21 cellular contexts compared by ENCODE assay signal in genomic region chr4:30436394-30436793, GRCh38.
DNase-seq lines count a peak whose midpoint lies in the region; ATAC-seq and TF ChIP-seq lines count a peak whose summit lies in the region.
"Had no signal": no experiment of that assay in that cellular context is flagged by ENCODE, and none has a peak within 500 bp of the region (broad histone marks: within the 10 kb centered on the region; RNA-seq: fewer than 3 reads in every experiment).

No MANE protein-coding gene starts in this region.

- CTCF ChIA-PET in SK-N-SH (lab: Yijun Ruan, JAX) = no interaction called here

- no peak for TF ChIP-seq CTCF in neural cell (IDR thresholded peaks at IDR 0.05; ENCODE audit: poor library complexity, severe bottlenecking)
- no peak for TF ChIP-seq CTCF in SK-N-SH (IDR thresholded peaks at IDR 0.05)

- H3K27me3 ChIP-seq in neural cell (ENCODE audit: insufficient read depth, low read depth, low read length) = no peaks in the 10 kb centered on the region
- H3K27me3 ChIP-seq in SK-N-SH (ENCODE audit: insufficient read depth) = no peaks in the 10 kb centered on the region
- H3K27me3 ChIP-seq: BE2C, BLaER1 had no signal

- no peaks in the 10 kb centered on the region for H3K36me3 ChIP-seq in neural cell (ENCODE audit: insufficient read depth, low read length)
- no peaks in the 10 kb centered on the region for H3K36me3 ChIP-seq in SK-N-SH (replicated peaks in 1 of 2; ENCODE audit: control insufficient read depth in 1 of 2, insufficient read depth in 2 of 2, low read length in 1 of 2)
- H3K36me3 ChIP-seq: BE2C, BLaER1 had no signal

- no peaks in the 10 kb centered on the region for H3K4me1 ChIP-seq in SK-N-SH (ENCODE audit: control insufficient read depth in 1 of 2, insufficient read depth in 2 of 2, low read depth in 1 of 2, low read length in 1 of 2)
- H3K4me1 ChIP-seq: BE2C, BLaER1 had no signal

- H3K79me2 ChIP-seq in neural cell (replicated peaks; ENCODE audit: insufficient read depth, low read length) (no peaks in the 10 kb centered on the region), SK-N-SH (ENCODE audit: insufficient read depth) (no peaks in the 10 kb centered on the region)

- H3K4me3 ChIP-seq in neural cell (ENCODE audit: low read length) (peak overlapping the region; percentile 3), SK-N-SH (ENCODE audit: low read depth in 2 of 2, low read length in 1 of 2) (no peak overlapping the region)
- H3K4me3 ChIP-seq: BLaER1, GM12878 had no signal

- DNase-seq in NCI-H146 (lab: John Stamatoyannopoulos, UW) (peak; percentile 24), NCI-H146 treated with DMSO at 0.1 percent for 48 hours (lab: John Stamatoyannopoulos, UW; ENCODE audit: unreplicated experiment) (peak; percentile 42), Right ventricle myocardium superior (no peak), SK-N-SH (no peak)
- DNase-seq: 8988T; ACHN; BE2C; C1 segment of cervical spinal cord; CD4-positive, alpha-beta memory T cell; CD4-positive, CD25-positive, alpha-beta regulatory T cell; CD8-positive, alpha-beta memory T cell; COR-L47; DMS 273 treated with DMSO at 0.1 percent for 48 hours; DMS153; DMS79; DND-41; EL; GDM1 had no signal

- 0% methylated on average over 1 of the region's 1 CpG for WGBS in SK-N-SH (ENCODE audit: low lambda C conversion rate)

- no peak overlapping the region for H2AFZ ChIP-seq in neural cell (ENCODE audit: low read depth, low read length)
- H2AFZ ChIP-seq in SK-N-SH (ENCODE audit: low read depth) = no peak overlapping the region

- TF ChIP-seq RAD21 in neural cell (conservative IDR thresholded peaks at IDR 0.05) = no peak
- no peak for TF ChIP-seq RAD21 in SK-N-SH (IDR thresholded peaks at IDR 0.05; ENCODE audit: low read length)

- H3K9ac ChIP-seq in neural cell (ENCODE audit: low read length) (no peak overlapping the region), SK-N-SH (no peak overlapping the region)
- H3K9ac ChIP-seq: BLaER1 had no signal

- intact Hi-C loops in Right ventricle myocardium superior (cut with DNase I) = no loop called here

- H3K9me2 ChIP-seq in neural cell (ENCODE audit: insufficient read depth, low read length) (no peaks in the 10 kb centered on the region), SK-N-SH (no peaks in the 10 kb centered on the region; the same call in 1 of the 2 replicates)

- H3F3A ChIP-seq in neural cell (ENCODE audit: insufficient read depth, low read length, poor library complexity, severe bottlenecking) (peaks cover 4% of the 10 kb centered on the region), SK-N-SH (replicated peaks; ENCODE audit: insufficient read depth) (no peaks in the 10 kb centered on the region)

- H4K20me1 ChIP-seq in neural cell (ENCODE audit: insufficient read depth) (no peaks in the 10 kb centered on the region), SK-N-SH (ENCODE audit: insufficient read depth) (no peaks in the 10 kb centered on the region)
- H4K20me1 ChIP-seq: BLaER1 had no signal

- H3K4me2 ChIP-seq in neural cell (ENCODE audit: low read length) (no peak overlapping the region), SK-N-SH (no peak overlapping the region)
- H3K4me2 ChIP-seq: BLaER1 had no signal

- ATAC-seq in Right ventricle myocardium superior (ENCODE audit: poor library complexity) = no peak
- ATAC-seq: GM12878 had no signal

- peak; percentile 64 for TF ChIP-seq EP300 in neural cell (conservative IDR thresholded peaks at IDR 0.05; ENCODE audit: poor library complexity, severe bottlenecking)
- TF ChIP-seq EP300 in SK-N-SH (IDR thresholded peaks at IDR 0.05; ENCODE audit: borderline replicate concordance in 1 of 2, low read depth in 1 of 2, low read length in 1 of 2) = no peak

- H3K9me3 ChIP-seq in neural cell (ENCODE audit: low read length) (no peaks in the 10 kb centered on the region), SK-N-SH (no peaks in the 10 kb centered on the region)
- H3K9me3 ChIP-seq: BE2C, BLaER1 had no signal

- peak overlapping the region; percentile 75 for H3K27ac ChIP-seq in neural cell (ENCODE audit: low read length)
- no peak overlapping the region for H3K27ac ChIP-seq in SK-N-SH (ENCODE audit: low read depth in 2 of 2, low read length in 1 of 2)
- H3K27ac ChIP-seq: BLaER1 had no signal

- POLR2A ChIA-PET in SK-N-SH (lab: Yijun Ruan, JAX) = no interaction called here

TF ChIP-seq in neural cell, 6 proteins besides CTCF, POLR2A, EP300 and RAD21:
- TF ChIP-seq SMC3 (conservative IDR thresholded peaks at IDR 0.05; ENCODE audit: poor library complexity) (no peak), POLR2AphosphoS5 (IDR thresholded peaks at IDR 0.05) (peak; percentile 43)
- TF ChIP-seq, protein P1, sequence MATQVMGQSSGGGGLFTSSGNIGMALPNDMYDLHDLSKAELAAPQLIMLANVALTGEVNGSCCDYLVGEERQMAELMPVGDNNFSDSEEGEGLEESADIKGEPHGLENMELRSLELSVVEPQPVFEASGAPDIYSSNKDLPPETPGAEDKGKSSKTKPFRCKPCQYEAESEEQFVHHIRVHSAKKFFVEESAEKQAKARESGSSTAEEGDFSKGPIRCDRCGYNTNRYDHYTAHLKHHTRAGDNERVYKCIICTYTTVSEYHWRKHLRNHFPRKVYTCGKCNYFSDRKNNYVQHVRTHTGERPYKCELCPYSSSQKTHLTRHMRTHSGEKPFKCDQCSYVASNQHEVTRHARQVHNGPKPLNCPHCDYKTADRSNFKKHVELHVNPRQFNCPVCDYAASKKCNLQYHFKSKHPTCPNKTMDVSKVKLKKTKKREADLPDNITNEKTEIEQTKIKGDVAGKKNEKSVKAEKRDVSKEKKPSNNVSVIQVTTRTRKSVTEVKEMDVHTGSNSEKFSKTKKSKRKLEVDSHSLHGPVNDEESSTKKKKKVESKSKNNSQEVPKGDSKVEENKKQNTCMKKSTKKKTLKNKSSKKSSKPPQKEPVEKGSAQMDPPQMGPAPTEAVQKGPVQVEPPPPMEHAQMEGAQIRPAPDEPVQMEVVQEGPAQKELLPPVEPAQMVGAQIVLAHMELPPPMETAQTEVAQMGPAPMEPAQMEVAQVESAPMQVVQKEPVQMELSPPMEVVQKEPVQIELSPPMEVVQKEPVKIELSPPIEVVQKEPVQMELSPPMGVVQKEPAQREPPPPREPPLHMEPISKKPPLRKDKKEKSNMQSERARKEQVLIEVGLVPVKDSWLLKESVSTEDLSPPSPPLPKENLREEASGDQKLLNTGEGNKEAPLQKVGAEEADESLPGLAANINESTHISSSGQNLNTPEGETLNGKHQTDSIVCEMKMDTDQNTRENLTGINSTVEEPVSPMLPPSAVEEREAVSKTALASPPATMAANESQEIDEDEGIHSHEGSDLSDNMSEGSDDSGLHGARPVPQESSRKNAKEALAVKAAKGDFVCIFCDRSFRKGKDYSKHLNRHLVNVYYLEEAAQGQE (IDR thresholded peaks at IDR 0.05; ENCODE audit: borderline replicate concordance) = peak; percentile 73

TF ChIP-seq in SK-N-SH, 30 proteins besides CTCF, POLR2A, EP300 and RAD21:
- no peak for TF ChIP-seq EZH2phosphoT487 (IDR thresholded peaks at IDR 0.05; ENCODE audit: borderline replicate concordance, low read depth)
- TF ChIP-seq FOSL2 (IDR thresholded peaks at IDR 0.05; ENCODE audit: borderline replicate concordance, low read depth) = no peak
- no peak for TF ChIP-seq FOXM1 (IDR thresholded peaks at IDR 0.05; ENCODE audit: low read depth)
- no peak for TF ChIP-seq MXI1 (IDR thresholded peaks at IDR 0.05; ENCODE audit: low read depth, low read length)
- TF ChIP-seq RFX5 (IDR thresholded peaks at IDR 0.05; ENCODE audit: low read length) = no peak
- TF ChIP-seq JUND (IDR thresholded peaks at IDR 0.05) = no peak

Comparison
In these comparisons a context has a peak if more than half of its experiments do, and no peak if none do; other contexts are left out.
1. DNase-seq: peak in NCI-H146 (single experiment) and NCI-H146 treated with DMSO at 0.1 percent for 48 hours (single experiment); none in Right ventricle myocardium superior (single experiment) and SK-N-SH (single experiment).